In the genomic region with DNA sequence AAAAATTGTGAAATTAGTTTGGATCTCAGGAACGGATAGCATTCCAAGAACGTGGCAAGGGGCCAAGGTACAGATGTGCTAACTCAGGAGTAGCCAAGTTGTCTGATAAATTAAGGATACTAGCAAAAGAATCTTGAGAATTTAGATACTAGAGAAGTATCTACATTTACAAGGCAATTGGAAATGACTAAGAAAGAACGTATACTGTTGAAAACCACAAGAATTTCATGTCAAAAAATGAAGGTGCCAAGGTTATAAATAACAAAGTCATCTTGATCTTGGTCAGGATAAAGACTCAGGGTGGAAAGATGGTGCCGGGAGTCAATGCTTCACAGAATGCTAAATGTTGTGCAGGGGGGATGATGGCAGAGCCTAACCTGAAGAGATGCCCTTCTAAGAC, we compare ENCODE assay signal across 13 cellular contexts. TPM values are rescaled to one million over a fixed set of nuclear protein-coding genes. Genes with fewer than 3 reads are reported as not detected.
DNase-seq lines count a peak whose midpoint lies in the region; ATAC-seq and TF ChIP-seq lines count a peak whose summit lies in the region.
"Had no signal": no experiment of that assay in that cellular context is flagged by ENCODE, and none has a peak within 500 bp of the region (broad histone marks: within the 10 kb centered on the region; RNA-seq: fewer than 3 reads in every experiment).

No MANE protein-coding gene starts in this region.

- peaks cover 10% of the 10 kb centered on the region for H3K36me3 Mint-ChIP-seq in activated naive CD8-positive, alpha-beta T cell
- peaks cover 21% of the 10 kb centered on the region for H3K36me3 Mint-ChIP-seq in activated naive CD8-positive, alpha-beta T cell treated with anti-CD3 and anti-CD28 coated beads for 36 hours
- H3K36me3 Mint-ChIP-seq: CD8-positive, alpha-beta T cell had no signal

- H3K27ac Mint-ChIP-seq in activated naive CD8-positive, alpha-beta T cell, result peak overlapping the region; percentile 93
- no peak overlapping the region for H3K27ac Mint-ChIP-seq in activated naive CD8-positive, alpha-beta T cell treated with anti-CD3 and anti-CD28 coated beads for 36 hours
- H3K27ac Mint-ChIP-seq: CD8-positive, alpha-beta T cell had no signal

- no peak for TF ChIP-seq CTCF in RWPE1 (conservative IDR thresholded peaks at IDR 0.05; ENCODE audit: low read depth)

- H3K9me3 Mint-ChIP-seq in activated naive CD8-positive, alpha-beta T cell (ENCODE audit: low read depth), result peaks cover 11% of the 10 kb centered on the region
- peaks cover 26% of the 10 kb centered on the region for H3K9me3 Mint-ChIP-seq in activated naive CD8-positive, alpha-beta T cell treated with anti-CD3 and anti-CD28 coated beads for 36 hours

- ATAC-seq in Right ventricle myocardium inferior, result no peak
- ATAC-seq: CD8-positive, alpha-beta T cell had no signal

- intact Hi-C loops in Right ventricle myocardium inferior (cut with DNase I), result no loop called here

- H3K27ac ChIP-seq in RWPE1, result peak overlapping the region; percentile 84
- H3K27ac ChIP-seq: neutrophil, tibial nerve, WERI-Rb-1 had no signal

- CTCF ChIA-PET in RWPE1 (lab: Yijun Ruan, JAX), result interaction anchor here (0.5 to 0.7 kb wide), 2 partner anchors 274 to 334 kb away, joined by 3 to 7 read pairs; no protein-coding TSS in a partner anchor

- POLR2A ChIA-PET in RWPE1 (lab: Yijun Ruan, JAX; ENCODE audit: low non-redundant PET), result no interaction called here

- no peaks in the 10 kb centered on the region for H3K27me3 Mint-ChIP-seq in activated naive CD8-positive, alpha-beta T cell
- H3K27me3 Mint-ChIP-seq in activated naive CD8-positive, alpha-beta T cell treated with anti-CD3 and anti-CD28 coated beads for 36 hours, result no peaks in the 10 kb centered on the region

- peaks cover 32% of the 10 kb centered on the region for H3K4me1 Mint-ChIP-seq in activated naive CD8-positive, alpha-beta T cell (ENCODE audit: low read depth)
- H3K4me1 Mint-ChIP-seq in activated naive CD8-positive, alpha-beta T cell treated with anti-CD3 and anti-CD28 coated beads for 36 hours, result peaks cover 31% of the 10 kb centered on the region

- DNase-seq in activated naive CD8-positive, alpha-beta T cell treated with anti-CD3 and anti-CD28 coated beads for 36 hours, result no peak
- peak; percentile 69 for DNase-seq in RWPE1 (ENCODE audit: low spot score)
- peak; percentile 95 for DNase-seq in fibroblast of gingiva (ENCODE audit: low read depth)
- DNase-seq in stromal cell of bone marrow (ENCODE audit: low read depth), result peak; percentile 15
- no peak for DNase-seq in NCI-H128 (lab: John Stamatoyannopoulos, UW; ENCODE audit: unreplicated experiment)
- DNase-seq in hypothalamus (lab: John Stamatoyannopoulos, UW), result no peak
- DNase-seq in Right ventricle myocardium inferior (ENCODE audit: missing footprints), result no peak
- DNase-seq: CD8-positive, alpha-beta T cell; islet precursor cell; WERI-Rb-1 had no signal

- H3K4me3 Mint-ChIP-seq in activated naive CD8-positive, alpha-beta T cell, result no peak overlapping the region
- no peak overlapping the region for H3K4me3 Mint-ChIP-seq in activated naive CD8-positive, alpha-beta T cell treated with anti-CD3 and anti-CD28 coated beads for 36 hours
- H3K4me3 Mint-ChIP-seq: CD8-positive, alpha-beta T cell had no signal

RNA-seq across cellular contexts. Expression of a gene that starts 19.2 kb away (rescaled TPM):
- total RNA-seq in activated naive CD8-positive, alpha-beta T cell treated with anti-CD3 and anti-CD28 coated beads for 36 hours, result under 1 TPM; 0.68 to 0.74 TPM
- not detected for total RNA-seq in Right ventricle myocardium inferior
- total RNA-seq: CD8-positive, alpha-beta T cell; tibial nerve had no signal

Comparison
In these comparisons a context has a peak if more than half of its experiments do, and no peak if none do; other contexts are left out.
1. DNase-seq: peak in RWPE1 (single experiment), fibroblast of gingiva (single experiment) and stromal cell of bone marrow (single experiment); none in activated naive CD8-positive, alpha-beta T cell treated with anti-CD3 and anti-CD28 coated beads for 36 hours (single experiment), NCI-H128 (single experiment), hypothalamus (0 of 51) and Right ventricle myocardium inferior (single experiment).